27 cellular contexts compared by ENCODE assay signal in the genomic region with DNA sequence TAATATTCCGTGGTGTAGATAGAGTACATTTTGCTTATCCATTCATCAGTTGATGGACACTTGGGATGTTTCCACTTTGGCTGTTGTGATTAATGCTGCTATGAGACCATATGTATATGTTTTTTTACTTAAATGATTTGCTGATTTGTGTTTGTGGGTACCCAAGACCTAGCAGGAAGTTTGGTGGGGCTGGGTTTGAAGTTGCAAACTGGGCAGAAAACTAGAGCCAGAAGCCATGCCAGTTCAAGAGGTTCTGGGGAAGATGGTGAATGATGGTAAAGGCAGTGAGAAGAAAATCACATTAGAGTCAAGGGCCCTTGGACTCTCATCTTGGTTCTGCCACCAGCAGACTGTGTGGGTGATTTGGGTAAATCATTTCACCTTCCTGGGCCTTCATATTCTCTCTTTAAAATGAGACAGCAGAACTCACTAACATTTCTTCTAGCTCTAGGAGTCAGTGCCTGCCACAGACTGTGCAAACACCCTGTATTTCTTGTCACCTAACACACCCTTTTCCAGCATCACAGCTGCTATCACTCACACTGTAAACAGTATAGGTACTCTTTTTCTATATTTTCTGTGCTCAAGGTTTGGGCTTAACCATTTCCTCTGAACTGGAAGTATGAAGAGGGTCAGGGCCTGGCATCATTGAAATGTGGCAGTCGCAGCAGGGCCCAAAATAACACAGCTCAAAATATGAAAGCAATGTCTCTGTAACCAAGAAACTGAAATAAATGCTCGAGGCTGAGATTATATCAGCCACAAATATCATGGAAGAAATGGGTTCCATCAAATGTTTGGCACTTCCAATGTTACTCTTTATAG. TPM values are rescaled to one million over a fixed set of nuclear protein-coding genes. Genes with fewer than 3 reads are reported as not detected.
DNase-seq lines count a peak whose midpoint lies in the region; ATAC-seq and TF ChIP-seq lines count a peak whose summit lies in the region.
"Had no signal": no experiment of that assay in that cellular context is flagged by ENCODE, and none has a peak within 500 bp of the region (broad histone marks: within the 10 kb centered on the region; RNA-seq: fewer than 3 reads in every experiment).

No MANE protein-coding gene starts in this region.

- no peak for DNase-seq in CD4-positive, alpha-beta memory T cell
- peak in 2 of 3 donors; percentile 13 to 20 for DNase-seq in immature natural killer cell
- DNase-seq in DMS153 treated with DMSO at 0.1 percent for 48 hours (lab: John Stamatoyannopoulos, UW; ENCODE audit: unreplicated experiment) = no peak
- DNase-seq in SK-N-SH = no peak
- no peak for DNase-seq in uterus
- DNase-seq: activated CD4-positive, CD25-positive, alpha-beta regulatory T cell treated with anti-CD3 and anti-CD28 coated beads, Interleukin-2, amount 50 U/mL, for 72 hours; activated CD8-positive, alpha-beta memory T cell treated with anti-CD3 and anti-CD28 coated beads, Interleukin-2, amount 50 U/mL, for 48 hours; GDM1; heart left ventricle; mucosa of descending colon; MV-4-11; NCI-H146; NCI-H2171; NCI-H524 treated with DMSO at 0.1 percent for 48 hours; Peyer's patch; psoas muscle; SIG-M5; stimulated activated CD8-positive, alpha-beta memory T cell treated with anti-CD3 and anti-CD28 coated beads, Interleukin-4, amount 100 ng/mL, for 48 hours had no signal

- H3K36me3 ChIP-seq in CD4-positive, alpha-beta memory T cell (ENCODE audit: insufficient read depth, low read length) = no peaks in the 10 kb centered on the region
- no peaks in the 10 kb centered on the region for H3K36me3 ChIP-seq in KMS-11 (ENCODE audit: insufficient read depth)
- no peaks in the 10 kb centered on the region for H3K36me3 ChIP-seq in SK-N-SH (replicated peaks in 1 of 2; ENCODE audit: control insufficient read depth in 1 of 2, insufficient read depth in 2 of 2, low read length in 1 of 2)
- no peaks in the 10 kb centered on the region for H3K36me3 ChIP-seq in uterus
- H3K36me3 ChIP-seq: heart left ventricle, Peyer's patch had no signal

- no peak overlapping the region for H3K27ac ChIP-seq in CD4-positive, alpha-beta memory T cell (ENCODE audit: low read depth, low read length)
- H3K27ac ChIP-seq in KMS-11 = peak overlapping the region; percentile 73
- no peak overlapping the region for H3K27ac ChIP-seq in SK-N-SH (ENCODE audit: low read depth in 2 of 2, low read length in 1 of 2)
- H3K27ac ChIP-seq in uterus = no peak overlapping the region
- H3K27ac ChIP-seq: epithelial cell of prostate, psoas muscle had no signal

- H3F3A ChIP-seq in SK-N-SH (replicated peaks; ENCODE audit: insufficient read depth) = no peaks in the 10 kb centered on the region

- no peak for TF ChIP-seq CTCF in KMS-11 (conservative IDR thresholded peaks at IDR 0.05; ENCODE audit: low read depth, low read length)
- TF ChIP-seq CTCF in SK-N-SH (IDR thresholded peaks at IDR 0.05) = no peak
- TF ChIP-seq CTCF in uterus (IDR thresholded peaks at IDR 0.05) = no peak

- peak overlapping the region; percentile 59 for H2AFZ ChIP-seq in KMS-11 (ENCODE audit: low read depth)
- H2AFZ ChIP-seq in SK-N-SH (ENCODE audit: low read depth) = no peak overlapping the region

- intact Hi-C loops in CD4-positive, alpha-beta memory T cell (cut with micrococcal nuclease) = no loop called here
- intact Hi-C loops in uterus (cut with DNase I; ENCODE audit: low total_unique reads) = no loop called here

- no peaks in the 10 kb centered on the region for H3K9me2 ChIP-seq in SK-N-SH

- TF ChIP-seq EP300 in SK-N-SH (IDR thresholded peaks at IDR 0.05; ENCODE audit: borderline replicate concordance in 1 of 2, low read depth in 1 of 2, low read length in 1 of 2) = no peak

- peak overlapping the region; percentile 4; the same call in 1 of the 2 replicates for H3K9ac ChIP-seq in KMS-11
- H3K9ac ChIP-seq in SK-N-SH = no peak overlapping the region

- no peak overlapping the region for H3K4me3 ChIP-seq in CD4-positive, alpha-beta memory T cell (ENCODE audit: low read length in 2 of 2)
- H3K4me3 ChIP-seq in KMS-11 (IDR thresholded peaks at IDR 0.05; ENCODE audit: insufficient read depth, low read depth, low read length) (no peak overlapping the region), SK-N-SH (ENCODE audit: low read depth in 2 of 2, low read length in 1 of 2) (no peak overlapping the region), uterus (no peak overlapping the region)
- H3K4me3 ChIP-seq: heart left ventricle, K562, lung, mucosa of descending colon, Peyer's patch, psoas muscle had no signal

- POLR2A ChIA-PET in CD4-positive, alpha-beta memory T cell (lab: Charles Lee; ENCODE audit: partially characterized antibody) = interaction anchor here (0.8 to 5.0 kb wide), 7 partner anchors 8 to 51 kb away, joined by 3 to 90 read pairs (median 5); a partner anchor contains a TSS
- POLR2A ChIA-PET in SK-N-SH (lab: Yijun Ruan, JAX) = no interaction called here

- peak overlapping the region in 5 of 8 donors; percentile 15 to 56 (median 26) for H3K4me3 Mint-ChIP-seq in CD4-positive, alpha-beta memory T cell
- peak overlapping the region; percentile 94 for H3K4me3 Mint-ChIP-seq in activated T-helper 17 cell treated with anti-CD3 and anti-CD28 coated beads, Interleukin-2, amount 50 U/mL, for 72 hours
- peak overlapping the region in 3 of 5 donors; percentile 6 to 47 (median 16) for H3K4me3 Mint-ChIP-seq in immature natural killer cell
- H3K4me3 Mint-ChIP-seq: type B pancreatic cell had no signal

- TF ChIP-seq RAD21 in SK-N-SH (IDR thresholded peaks at IDR 0.05; ENCODE audit: low read length) = no peak

- no peaks in the 10 kb centered on the region for H3K9me3 ChIP-seq in CD4-positive, alpha-beta memory T cell (ENCODE audit: control insufficient read depth in 1 of 2, low read length in 2 of 2)
- H3K9me3 ChIP-seq in SK-N-SH = no peaks in the 10 kb centered on the region; the same call in 1 of the 2 replicates
- H3K9me3 ChIP-seq in uterus = no peaks in the 10 kb centered on the region
- H3K9me3 ChIP-seq: mucosa of descending colon, Peyer's patch had no signal

- H3K36me3 Mint-ChIP-seq in CD4-positive, alpha-beta memory T cell = no peaks in the 10 kb centered on the region
- peaks cover 60% of the 10 kb centered on the region for H3K36me3 Mint-ChIP-seq in activated T-helper 17 cell treated with anti-CD3 and anti-CD28 coated beads, Interleukin-2, amount 50 U/mL, for 72 hours (ENCODE audit: low read depth)
- H3K36me3 Mint-ChIP-seq in immature natural killer cell = no peaks in the 10 kb centered on the region
- H3K36me3 Mint-ChIP-seq: type B pancreatic cell had no signal

- CTCF ChIA-PET in CD4-positive, alpha-beta memory T cell (lab: Charles Lee; ENCODE audit: partially characterized antibody) = interaction anchor here (1.1 to 5.0 kb wide), 9 partner anchors 12 to 55 kb away, joined by 3 to 48 read pairs (median 4); no protein-coding TSS in a partner anchor
- CTCF ChIA-PET in SK-N-SH (lab: Yijun Ruan, JAX) = interaction anchor here (0.8 kb wide), 1 partner anchor 52 kb away, joined by 3 read pairs; no protein-coding TSS in a partner anchor

- H3K27me3 Mint-ChIP-seq in CD4-positive, alpha-beta memory T cell = no peaks in the 10 kb centered on the region
- H3K27me3 Mint-ChIP-seq in activated T-helper 17 cell treated with anti-CD3 and anti-CD28 coated beads, Interleukin-2, amount 50 U/mL, for 72 hours = no peaks in the 10 kb centered on the region
- H3K27me3 Mint-ChIP-seq in immature natural killer cell (ENCODE audit: low read depth in 3 of 3) = peaks cover 0 to 1% (median 0%) of the 10 kb centered on the region in 3 donors

- H3K4me1 Mint-ChIP-seq in CD4-positive, alpha-beta memory T cell = peaks cover 41 to 64% (median 43%) of the 10 kb centered on the region in 4 donors
- H3K4me1 Mint-ChIP-seq in activated T-helper 17 cell treated with anti-CD3 and anti-CD28 coated beads, Interleukin-2, amount 50 U/mL, for 72 hours = peaks cover 36% of the 10 kb centered on the region
- peaks cover 16 to 28% of the 10 kb centered on the region in 2 donors for H3K4me1 Mint-ChIP-seq in immature natural killer cell

- H4K20me1 ChIP-seq in KMS-11 (ENCODE audit: insufficient read depth) = no peaks in the 10 kb centered on the region
- no peaks in the 10 kb centered on the region for H4K20me1 ChIP-seq in SK-N-SH (ENCODE audit: insufficient read depth)

- ATAC-seq in activated T-helper 17 cell treated with anti-CD3 and anti-CD28 coated beads, Interleukin-2, amount 50 U/mL, for 72 hours (replicated peaks) = peak; percentile 6
- ATAC-seq in GM18861 (IDR thresholded peaks at IDR 0.05; ENCODE audit: unreplicated experiment) = no peak
- ATAC-seq: heart left ventricle, K562, mucosa of descending colon, psoas muscle had no signal

- H3K4me2 ChIP-seq in KMS-11 = peak overlapping the region; percentile 25; the same call in 1 of the 2 replicates
- H3K4me2 ChIP-seq in SK-N-SH = no peak overlapping the region

- no peak for TF ChIP-seq POLR2A in uterus (IDR thresholded peaks at IDR 0.05)

- H3K79me2 ChIP-seq in KMS-11 (ENCODE audit: insufficient read depth, low read depth) (no peaks in the 10 kb centered on the region), SK-N-SH (ENCODE audit: insufficient read depth) (no peaks in the 10 kb centered on the region)

- H3K9me3 Mint-ChIP-seq in CD4-positive, alpha-beta memory T cell = peaks cover 0 to 4% (median 2%) of the 10 kb centered on the region in 8 donors
- peaks cover under 1% of the 10 kb centered on the region for H3K9me3 Mint-ChIP-seq in activated T-helper 17 cell treated with anti-CD3 and anti-CD28 coated beads, Interleukin-2, amount 50 U/mL, for 72 hours
- no peaks in the 10 kb centered on the region for H3K9me3 Mint-ChIP-seq in immature natural killer cell

- peak overlapping the region; percentile 58 to 89 (median 80) for H3K27ac Mint-ChIP-seq in CD4-positive, alpha-beta memory T cell
- H3K27ac Mint-ChIP-seq in activated T-helper 17 cell treated with anti-CD3 and anti-CD28 coated beads, Interleukin-2, amount 50 U/mL, for 72 hours = peak overlapping the region; percentile 91
- peak overlapping the region; percentile 54 to 87 (median 61) for H3K27ac Mint-ChIP-seq in immature natural killer cell
- H3K27ac Mint-ChIP-seq: type B pancreatic cell had no signal

- peaks cover 60% of the 10 kb centered on the region for H3K4me1 ChIP-seq in CD4-positive, alpha-beta memory T cell (ENCODE audit: insufficient read depth, low read length)
- H3K4me1 ChIP-seq in KMS-11 (ENCODE audit: low read depth, poor library complexity, severe bottlenecking) (peaks cover 99% of the 10 kb centered on the region), SK-N-SH (ENCODE audit: control insufficient read depth in 1 of 2, insufficient read depth in 2 of 2, low read depth in 1 of 2, low read length in 1 of 2) (no peaks in the 10 kb centered on the region; a peak in 1 of 4 replicates), uterus (no peaks in the 10 kb centered on the region)
- H3K4me1 ChIP-seq: Peyer's patch, psoas muscle had no signal

- no peaks in the 10 kb centered on the region for H3K27me3 ChIP-seq in CD4-positive, alpha-beta memory T cell (ENCODE audit: insufficient read depth, low read length)
- no peaks in the 10 kb centered on the region for H3K27me3 ChIP-seq in KMS-11 (ENCODE audit: insufficient read depth, low read depth)
- H3K27me3 ChIP-seq in SK-N-SH (ENCODE audit: insufficient read depth) = peaks cover 16% of the 10 kb centered on the region; the same call in 1 of the 2 replicates
- no peaks in the 10 kb centered on the region for H3K27me3 ChIP-seq in uterus
- H3K27me3 ChIP-seq: heart left ventricle, Peyer's patch had no signal

- WGBS in SK-N-SH (ENCODE audit: low lambda C conversion rate) = 49% methylated on average over 3 of the region's 3 CpGs

RNA-seq across cellular contexts. Expression of a gene that starts 8.3 kb away (rescaled TPM):
- total RNA-seq in CD4-positive, alpha-beta memory T cell = 10 to 100 TPM; 18.4 to 20.4 TPM
- 1 to 10 TPM; 7.6 to 9.0 TPM for polyA plus RNA-seq in CD4-positive, alpha-beta memory T cell
- total RNA-seq in activated T-helper 17 cell treated with anti-CD3 and anti-CD28 coated beads, Interleukin-2, amount 50 U/mL, for 72 hours = 100 to 1,000 TPM; 282 to 334 TPM
- polyA plus RNA-seq in immature natural killer cell = 1 to 10 TPM in 1 of 3 donors, not detected in 2; 1.1 TPM
- 0.03 TPM in 1 of 2 replicates, not detected in the other for polyA plus RNA-seq in SK-N-SH (2012; rRNA removed)
- polyA plus RNA-seq in SK-N-SH (2012; cell fraction: cytosol; rRNA removed) = 0.01 TPM in 1 of 2 replicates, not detected in the other
- polyA plus RNA-seq in SK-N-SH (2012; cell fraction: nucleus; rRNA removed) = 0.26 and 0.97 TPM in 2 replicates
- under 1 TPM in 1 of 4 donors, not detected in 3; 0.14 TPM for total RNA-seq in uterus
- total RNA-seq: fibroblast of villous mesenchyme, HT1080, psoas muscle had no signal

Comparison
In these comparisons a context has a peak if more than half of its experiments do, and no peak if none do; other contexts are left out.
1. DNase-seq: peak in immature natural killer cell (2 of 3); none in CD4-positive, alpha-beta memory T cell (0 of 5), DMS153 treated with DMSO at 0.1 percent for 48 hours (single experiment), SK-N-SH (single experiment) and uterus (0 of 2).
2. H3K4me3 Mint-ChIP-seq: peak in every context shown above with its lines; median percentile 94 in activated T-helper 17 cell treated with anti-CD3 and anti-CD28 coated beads, Interleukin-2, amount 50 U/mL, for 72 hours; 26 in CD4-positive, alpha-beta memory T cell; 16 in immature natural killer cell.
3. RNA of a gene that starts 8.3 kb away (total RNA-seq): 282 to 334 TPM in activated T-helper 17 cell treated with anti-CD3 and anti-CD28 coated beads, Interleukin-2, amount 50 U/mL, for 72 hours and 18.4 to 20.4 TPM in CD4-positive, alpha-beta memory T cell; 0.14 TPM in uterus; every median in the first group is over 10 times any median in the second.
4. Peak in every context shown above with its lines, with median percentiles within 50 percentile points of each other: H3K27ac Mint-ChIP-seq.